ENCODE assay signal across 8 cellular contexts in the genomic region with DNA sequence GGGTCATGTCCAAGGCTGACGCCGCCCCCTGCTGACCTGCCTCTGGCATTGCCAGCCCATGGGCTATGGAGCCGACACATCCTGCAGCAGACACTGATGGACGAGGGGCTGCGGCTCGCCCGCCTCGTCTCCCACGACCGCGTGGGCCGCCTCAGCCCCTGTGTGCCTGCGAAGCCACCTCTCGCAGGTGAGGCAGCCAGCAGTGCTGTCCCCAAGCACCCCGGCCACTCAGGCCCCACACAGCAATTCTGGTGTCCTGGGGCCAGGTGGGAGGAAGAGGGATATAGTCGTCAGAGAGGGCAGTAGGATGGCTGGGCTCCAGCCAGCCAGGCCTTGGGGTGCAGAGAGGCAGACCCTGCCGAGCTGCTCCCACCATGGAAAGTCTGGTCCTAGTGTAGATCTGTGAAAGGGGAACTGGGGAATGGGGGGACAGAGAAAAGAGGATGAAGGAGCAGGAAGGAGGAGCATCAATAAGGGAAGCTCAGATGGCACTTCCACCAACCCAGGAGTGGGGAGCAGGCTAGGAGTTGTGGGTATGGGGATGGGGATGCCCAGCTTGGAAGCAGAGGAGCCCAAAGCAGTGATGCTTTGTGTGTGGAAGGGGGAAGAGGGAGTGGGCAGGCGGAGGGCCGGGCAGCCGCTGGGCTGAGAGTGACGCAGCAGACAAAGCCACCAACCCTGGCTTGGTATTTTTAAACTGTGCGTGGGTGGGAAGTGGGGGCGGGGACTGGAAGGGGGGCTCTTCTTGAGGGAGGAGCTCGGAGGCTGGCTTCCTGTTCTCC. TPM values are rescaled to one million over a fixed set of nuclear protein-coding genes. Genes with fewer than 3 reads are reported as not detected.
DNase-seq lines count a peak whose midpoint lies in the region; ATAC-seq, FAIRE-seq and TF ChIP-seq lines count a peak whose summit lies in the region.

No MANE protein-coding gene starts in this region.

- CTCF ChIA-PET in IMR-90 (lab: Yijun Ruan, JAX): interaction anchor here (0.6 to 1.7 kb wide), 7 partner anchors 14 to 85 kb away, joined by 3 to 6 read pairs (median 4); a partner anchor contains a TSS
- CTCF ChIA-PET in activated CD4-positive, alpha-beta T cell treated with anti-CD3 and anti-CD28 coated beads for 36 hours (lab: Charles Lee): interaction anchor here (0.5 to 24.0 kb wide), 11 partner anchors 10 to 409 kb away, joined by 3 to 411 read pairs (median 3); a partner anchor contains a TSS

- H3K27me3 ChIP-seq in GM06990 (replicated peaks; ENCODE audit: control insufficient read depth, insufficient read depth, low read length) (no peaks in the 10 kb centered on the region), IMR-90 (ENCODE audit: control insufficient read depth, insufficient read depth, low read length) (no peaks in the 10 kb centered on the region), small intestine (ENCODE audit: control insufficient read depth in 2 of 2, insufficient read depth in 2 of 2, low read length in 2 of 2) (no peaks in the 10 kb centered on the region)

- peak overlapping the region; percentile 70 for H3K9ac ChIP-seq in IMR-90 (ENCODE audit: low read depth, low read length)

- no peaks in the 10 kb centered on the region for H3K9me3 ChIP-seq in IMR-90 (ENCODE audit: control insufficient read depth, insufficient read depth, low read length)
- H3K9me3 ChIP-seq in small intestine (ENCODE audit: control insufficient read depth, low read depth): no peaks in the 10 kb centered on the region

- peak overlapping the region; percentile 83 for H2AK9ac ChIP-seq in IMR-90 (replicated peaks; ENCODE audit: low read depth, low read length, poor library complexity)

- H2BK5ac ChIP-seq in IMR-90 (ENCODE audit: low read depth, low read length, poor library complexity, severe bottlenecking): peak overlapping the region; percentile 75

- H3K27ac ChIP-seq in IMR-90 (ENCODE audit: insufficient read depth, low read length): peak overlapping the region; percentile 82
- peak overlapping the region in 1 of 2 donors; percentile 69 for H3K27ac ChIP-seq in small intestine (ENCODE audit: low read depth in 1 of 2, low read length in 1 of 2)

- H2AK5ac ChIP-seq in IMR-90 (ENCODE audit: low read depth, low read length): peak overlapping the region; percentile 69

- H3K4me1 Mint-ChIP-seq in activated CD4-positive, alpha-beta T cell treated with anti-CD3 and anti-CD28 coated beads for 36 hours: peaks cover 61% of the 10 kb centered on the region
- H3K4me1 Mint-ChIP-seq in dendritic cell treated with granulocyte-macrophage colony-stimulating factor and Interleukin-4, amounts not matched to agents 40 ng/mL and 50 ng/mL, for 4 days (ENCODE audit: low read depth): peaks cover 81% of the 10 kb centered on the region
- peaks cover 45% of the 10 kb centered on the region for H3K4me1 Mint-ChIP-seq in memory B cell

- no TSS peak for BruUV-seq in IMR-90 (replicated peaks; lab: Mats Ljungman, UMichigan)

- H2BK15ac ChIP-seq in IMR-90 (ENCODE audit: low read depth, low read length): no peak overlapping the region

- ATAC-seq in IMR-90 (ENCODE audit: low read depth) (peak; percentile 61), memory B cell (ENCODE audit: low read depth) (peak; percentile 71), GM18873 (IDR thresholded peaks at IDR 0.05; ENCODE audit: low FRiP score, unreplicated experiment) (no peak)
- ATAC-seq in activated CD4-positive, alpha-beta T cell treated with anti-CD3 and anti-CD28 coated beads for 36 hours: peak; percentile 45

- peak overlapping the region; percentile 16 for H2AFZ ChIP-seq in IMR-90 (replicated peaks; ENCODE audit: low read length, poor library complexity)

- 0 out of 2 replicates have a peak overlapping the region, but pooled peaks have one; percentile 22 for H2BK20ac ChIP-seq in IMR-90 (ENCODE audit: low read depth, low read length)

- H3K4me2 ChIP-seq in IMR-90 (ENCODE audit: low read depth, low read length): peak overlapping the region; percentile 87

- peak overlapping the region; percentile 72 for H4K5ac ChIP-seq in IMR-90 (ENCODE audit: low read depth, low read length)

- peak overlapping the region; percentile 69 for H3K14ac ChIP-seq in IMR-90 (replicated peaks; ENCODE audit: low read depth, low read length)

- DNase-seq in GM06990 (ENCODE audit: extremely low read depth, insufficient read length) (peak; percentile 81), IMR-90 (peak; percentile 90), memory B cell (ENCODE audit: low spot score in 2 of 2) (no peak), small intestine (no peak)
- peak; percentile 89 for DNase-seq in activated CD4-positive, alpha-beta T cell treated with anti-CD3 and anti-CD28 coated beads for 36 hours
- DNase-seq in stimulated activated CD8-positive, alpha-beta memory T cell treated with anti-CD3 and anti-CD28 coated beads, Interleukin-4, amount 100 ng/mL, for 24 hours (ENCODE audit: low read depth): peak; percentile 74

- in situ Hi-C loops in IMR-90 (cut with MboI; ENCODE audit: low sequenced_read_pairs): no loop called here

- peak overlapping the region; percentile 44 for H3K4me3 ChIP-seq in GM06990 (replicated peaks; ENCODE audit: low read depth, low read length)
- peak overlapping the region; percentile 5; the same call in 1 of the 2 replicates for H3K4me3 ChIP-seq in IMR-90 (ENCODE audit: insufficient read depth, low read depth, low read length)
- H3K4me3 ChIP-seq in small intestine (ENCODE audit: low read depth in 1 of 2, low read length in 2 of 2): no peak overlapping the region

- peak; percentile 73 for TF ChIP-seq RAD21 in IMR-90 (IDR thresholded peaks at IDR 0.05; ENCODE audit: low read length)

- peaks cover 13 to 66% of the 10 kb centered on the region in 2 experiments for H3K79me1 ChIP-seq in IMR-90 (ENCODE audit: low read depth in 1 of 2, low read length in 2 of 2)

- H3K4me1 ChIP-seq in IMR-90 (ENCODE audit: control insufficient read depth, insufficient read depth, low read length): peaks cover 41% of the 10 kb centered on the region
- H3K4me1 ChIP-seq in small intestine (ENCODE audit: control insufficient read depth in 2 of 2, insufficient read depth in 1 of 2, low read depth in 1 of 2, low read length in 1 of 2): no peaks in the 10 kb centered on the region

- intact Hi-C loops in IMR-90 (cut with micrococcal nuclease): loop anchor here (1.0 kb wide), 2 partner anchors 18 to 24 kb away; a partner anchor contains a TSS
- intact Hi-C loops in activated CD4-positive, alpha-beta T cell treated with anti-CD3 and anti-CD28 coated beads for 36 hours (cut with DNase I, micrococcal nuclease): loop anchor here (1.0 kb wide), 3 partner anchors 17 to 85 kb away; no protein-coding TSS in a partner anchor
- intact Hi-C loops in dendritic cell treated with granulocyte-macrophage colony-stimulating factor and Interleukin-4, amounts not matched to agents 40 ng/mL and 50 ng/mL, for 4 days (cut with micrococcal nuclease): loop anchor here (1.0 kb wide), 2 partner anchors 19 to 24 kb away; no protein-coding TSS in a partner anchor

- H4K20me1 ChIP-seq in IMR-90 (ENCODE audit: insufficient read depth, low read length): peaks cover 67% of the 10 kb centered on the region

- H3K36me3 Mint-ChIP-seq in activated CD4-positive, alpha-beta T cell treated with anti-CD3 and anti-CD28 coated beads for 36 hours (ENCODE audit: low read depth): peaks cover 70% of the 10 kb centered on the region
- H3K36me3 Mint-ChIP-seq in dendritic cell treated with granulocyte-macrophage colony-stimulating factor and Interleukin-4, amounts not matched to agents 40 ng/mL and 50 ng/mL, for 4 days (ENCODE audit: low read depth): peaks cover 98% of the 10 kb centered on the region
- peaks cover 12% of the 10 kb centered on the region for H3K36me3 Mint-ChIP-seq in memory B cell

- peaks cover 4% of the 10 kb centered on the region; the same call in 1 of the 2 replicates for H3K9me1 ChIP-seq in IMR-90 (ENCODE audit: insufficient read depth, low read length)

- 0 out of 2 replicates have a peak overlapping the region, but pooled peaks have one; percentile 13 for H3K56ac ChIP-seq in IMR-90 (ENCODE audit: extremely low read depth, insufficient read depth, low read length)

- peak overlapping the region; percentile 88 for H3K27ac Mint-ChIP-seq in activated CD4-positive, alpha-beta T cell treated with anti-CD3 and anti-CD28 coated beads for 36 hours
- peak overlapping the region; percentile 86 for H3K27ac Mint-ChIP-seq in dendritic cell treated with granulocyte-macrophage colony-stimulating factor and Interleukin-4, amounts not matched to agents 40 ng/mL and 50 ng/mL, for 4 days
- peak overlapping the region; percentile 95 for H3K27ac Mint-ChIP-seq in memory B cell

- dilution Hi-C loops in IMR-90 (cut with HindIII; ENCODE audit: low sequenced_read_pairs, unreplicated experiment): no loop called here

- H3K4me3 Mint-ChIP-seq in activated CD4-positive, alpha-beta T cell treated with anti-CD3 and anti-CD28 coated beads for 36 hours: peak overlapping the region; percentile 93
- peak overlapping the region; percentile 53 for H3K4me3 Mint-ChIP-seq in dendritic cell treated with granulocyte-macrophage colony-stimulating factor and Interleukin-4, amounts not matched to agents 40 ng/mL and 50 ng/mL, for 4 days
- peak overlapping the region; percentile 89 for H3K4me3 Mint-ChIP-seq in memory B cell

- H3K27me3 Mint-ChIP-seq in activated CD4-positive, alpha-beta T cell treated with anti-CD3 and anti-CD28 coated beads for 36 hours: no peaks in the 10 kb centered on the region
- H3K27me3 Mint-ChIP-seq in dendritic cell treated with granulocyte-macrophage colony-stimulating factor and Interleukin-4, amounts not matched to agents 40 ng/mL and 50 ng/mL, for 4 days: no peaks in the 10 kb centered on the region
- H3K27me3 Mint-ChIP-seq in memory B cell: no peaks in the 10 kb centered on the region

- POLR2A ChIA-PET in IMR-90 (lab: Charles Lee; ENCODE audit: unreplicated experiment): interaction anchor here (0.6 to 1.2 kb wide), 4 partner anchors 11 to 18 kb away, joined by 4 to 12 read pairs (median 6); a partner anchor contains a TSS
- POLR2A ChIA-PET in activated CD4-positive, alpha-beta T cell treated with anti-CD3 and anti-CD28 coated beads for 36 hours (lab: Charles Lee): interaction anchor here (0.5 to 1.1 kb wide), 4 partner anchors 15 to 1164 kb away, joined by 3 to 6 read pairs (median 4); a partner anchor contains a TSS

- peak; percentile 78 for TF ChIP-seq CTCF in GM06990 (IDR thresholded peaks at IDR 0.05; ENCODE audit: insufficient read depth, low read length, poor library complexity, severe bottlenecking)
- peak; percentile 60 for TF ChIP-seq CTCF in IMR-90 (conservative IDR thresholded peaks at IDR 0.05; ENCODE audit: low read depth, low read length)

- 24% methylated on average over 5 of the region's 24 CpGs; no CpG with 5 or more reads in 1 of the 2 experiments for WGBS in IMR-90 (ENCODE audit: extremely low coverage in 2 of 2, insufficient read length in 1 of 2), 2 experiments
- WGBS in small intestine, 3 donors: 44 to 73% (median 61%) methylated on average over 22 to 24 of the region's 24 CpGs

- H2BK120ac ChIP-seq in IMR-90 (ENCODE audit: low read depth, low read length): peak overlapping the region; percentile 35

- H3K36me3 ChIP-seq in GM06990 (ENCODE audit: control insufficient read depth, insufficient read depth, low read length) (peaks cover 24% of the 10 kb centered on the region), IMR-90 (ENCODE audit: control insufficient read depth, insufficient read depth, low read length) (peaks cover 68% of the 10 kb centered on the region), small intestine (ENCODE audit: control insufficient read depth in 2 of 2, insufficient read depth in 2 of 2, low read length in 2 of 2) (peaks cover 2 to 15% of the 10 kb centered on the region in 2 donors)

- H3K18ac ChIP-seq in IMR-90 (ENCODE audit: low read depth, low read length): peak overlapping the region; percentile 45; the same call in 1 of the 2 replicates

- H4K8ac ChIP-seq in IMR-90 (ENCODE audit: low read depth in 2 of 2, low read length in 2 of 2): peak overlapping the region in 1 of 2 experiments; percentile 38; a peak in 1 of 4 replicates

- no peak for FAIRE-seq in small intestine (lab: Jason Lieb, UNC)

- no peaks in the 10 kb centered on the region for H3K9me3 Mint-ChIP-seq in activated CD4-positive, alpha-beta T cell treated with anti-CD3 and anti-CD28 coated beads for 36 hours (ENCODE audit: low read depth)
- H3K9me3 Mint-ChIP-seq in dendritic cell treated with granulocyte-macrophage colony-stimulating factor and Interleukin-4, amounts not matched to agents 40 ng/mL and 50 ng/mL, for 4 days: no peaks in the 10 kb centered on the region
- no peaks in the 10 kb centered on the region for H3K9me3 Mint-ChIP-seq in memory B cell

- peak; percentile 60; the same call in 1 of the 2 replicates for TF ChIP-seq POLR2A in IMR-90 (IDR thresholded peaks at IDR 0.05; ENCODE audit: low read depth, low read length)

- peak overlapping the region; percentile 81 for H3K4ac ChIP-seq in IMR-90 (ENCODE audit: low read depth, low read length)

- peak overlapping the region; percentile 35; the same call in 1 of the 2 replicates for H4K91ac ChIP-seq in IMR-90 (ENCODE audit: insufficient read depth, low read depth, low read length)

- H3K23ac ChIP-seq in IMR-90 (ENCODE audit: low read depth, low read length): 0 out of 2 replicates have a peak overlapping the region, but pooled peaks have one; percentile 58

RNA-seq across cellular contexts. Expression of a gene that starts 4.7 kb away (rescaled TPM):
- total RNA-seq in IMR-90 (2012; rRNA removed): 68.3 and 68.8 TPM in 2 replicates
- 65.1 and 65.2 TPM in 2 replicates for polyA plus RNA-seq in IMR-90 (2012; rRNA removed)
- 52.2 and 62.3 TPM in 2 replicates for polyA plus RNA-seq in IMR-90 (2012; cell fraction: cytosol; rRNA removed)
- polyA plus RNA-seq in IMR-90 (2012; cell fraction: nucleus; rRNA removed; ENCODE audit: low replicate concordance): 73.8 and 87.3 TPM in 2 replicates
- total RNA-seq in activated CD4-positive, alpha-beta T cell treated with anti-CD3 and anti-CD28 coated beads for 36 hours: 10 to 100 TPM; 46.8 to 48.6 TPM
- polyA plus RNA-seq in small intestine: 10 to 100 TPM; 11.4 to 21.2 (median 14.9) TPM

RNA-seq across cellular contexts. Expression of a gene that starts 15.0 kb away (rescaled TPM):
- total RNA-seq in IMR-90 (2012; rRNA removed): 10.9 and 14.7 TPM in 2 replicates
- polyA plus RNA-seq in IMR-90 (2012; rRNA removed) (7.2 and 8.9 TPM in 2 replicates), small intestine (1 to 10 TPM in 1 of 3 donors, under 1 TPM in 2; 0.45 to 3.6 (median 0.54) TPM)
- polyA plus RNA-seq in IMR-90 (2012; cell fraction: cytosol; rRNA removed): 1.2 and 2.3 TPM in 2 replicates
- polyA plus RNA-seq in IMR-90 (2012; cell fraction: nucleus; rRNA removed; ENCODE audit: low replicate concordance): 3.6 and 28.5 TPM in 2 replicates
- 10 to 100 TPM; 79.0 to 81.1 TPM for total RNA-seq in activated CD4-positive, alpha-beta T cell treated with anti-CD3 and anti-CD28 coated beads for 36 hours

RNA-seq across cellular contexts. Expression of a gene that starts 17.6 kb away (rescaled TPM):
- 38.9 and 43.4 TPM in 2 replicates for total RNA-seq in IMR-90 (2012; rRNA removed)
- 88.8 and 96.9 TPM in 2 replicates for polyA plus RNA-seq in IMR-90 (2012; rRNA removed)
- polyA plus RNA-seq in IMR-90 (2012; cell fraction: cytosol; rRNA removed): 44.8 and 69.4 TPM in 2 replicates
- 334 and 370 TPM in 2 replicates for polyA plus RNA-seq in IMR-90 (2012; cell fraction: nucleus; rRNA removed; ENCODE audit: low replicate concordance)
- total RNA-seq in activated CD4-positive, alpha-beta T cell treated with anti-CD3 and anti-CD28 coated beads for 36 hours: 100 to 1,000 TPM; 250 to 288 TPM
- polyA plus RNA-seq in small intestine: 100 to 1,000 TPM; 129 to 842 (median 558) TPM

RNA-seq across cellular contexts. Expression of a gene that starts 34.7 kb away (rescaled TPM):
- 73.1 and 75.5 TPM in 2 replicates for total RNA-seq in IMR-90 (2012; rRNA removed)
- polyA plus RNA-seq in IMR-90 (2012; rRNA removed): 142 and 155 TPM in 2 replicates
- polyA plus RNA-seq in IMR-90 (2012; cell fraction: cytosol; rRNA removed): 119 and 250 TPM in 2 replicates
- polyA plus RNA-seq in IMR-90 (2012; cell fraction: nucleus; rRNA removed; ENCODE audit: low replicate concordance): 252 and 565 TPM in 2 replicates
- 1 to 10 TPM; 1.8 to 2.7 TPM for total RNA-seq in activated CD4-positive, alpha-beta T cell treated with anti-CD3 and anti-CD28 coated beads for 36 hours
- polyA plus RNA-seq in small intestine: 10 to 100 TPM; 24.3 to 47.5 (median 35.8) TPM

RNA-seq across cellular contexts. Expression of a gene that starts 43.7 kb away (rescaled TPM):
- total RNA-seq in IMR-90 (2012; rRNA removed): under 0.01 TPM in 1 of 2 replicates, not detected in the other
- polyA plus RNA-seq in IMR-90 (2012; rRNA removed) (not detected in 2 replicates), small intestine (100 to 1,000 TPM; 202 to 971 (median 775) TPM)
- not detected in 2 replicates for polyA plus RNA-seq in IMR-90 (2012; cell fraction: cytosol; rRNA removed)
- 0.14 and 0.17 TPM in 2 replicates for polyA plus RNA-seq in IMR-90 (2012; cell fraction: nucleus; rRNA removed; ENCODE audit: low replicate concordance)
- total RNA-seq in activated CD4-positive, alpha-beta T cell treated with anti-CD3 and anti-CD28 coated beads for 36 hours: 1 to 10 TPM; 2.4 to 2.6 TPM

Comparison
In these comparisons a context has a peak if more than half of its experiments do, and no peak if none do; other contexts are left out.
1. DNase-seq: peak in GM06990 (single experiment), IMR-90 (single experiment), activated CD4-positive, alpha-beta T cell treated with anti-CD3 and anti-CD28 coated beads for 36 hours (single experiment) and stimulated activated CD8-positive, alpha-beta memory T cell treated with anti-CD3 and anti-CD28 coated beads, Interleukin-4, amount 100 ng/mL, for 24 hours (single experiment); none in memory B cell (0 of 2) and small intestine (single experiment).
2. H3K4me3 ChIP-seq: peak in GM06990 (single experiment) and IMR-90 (single experiment); none in small intestine (0 of 2).
3. Peak in every context shown above with its lines, with median percentiles within 50 percentile points of each other: H3K27ac Mint-ChIP-seq and H3K4me3 Mint-ChIP-seq.